Comparison of ENCODE assay signal across 8 cellular contexts in the genomic region with DNA sequence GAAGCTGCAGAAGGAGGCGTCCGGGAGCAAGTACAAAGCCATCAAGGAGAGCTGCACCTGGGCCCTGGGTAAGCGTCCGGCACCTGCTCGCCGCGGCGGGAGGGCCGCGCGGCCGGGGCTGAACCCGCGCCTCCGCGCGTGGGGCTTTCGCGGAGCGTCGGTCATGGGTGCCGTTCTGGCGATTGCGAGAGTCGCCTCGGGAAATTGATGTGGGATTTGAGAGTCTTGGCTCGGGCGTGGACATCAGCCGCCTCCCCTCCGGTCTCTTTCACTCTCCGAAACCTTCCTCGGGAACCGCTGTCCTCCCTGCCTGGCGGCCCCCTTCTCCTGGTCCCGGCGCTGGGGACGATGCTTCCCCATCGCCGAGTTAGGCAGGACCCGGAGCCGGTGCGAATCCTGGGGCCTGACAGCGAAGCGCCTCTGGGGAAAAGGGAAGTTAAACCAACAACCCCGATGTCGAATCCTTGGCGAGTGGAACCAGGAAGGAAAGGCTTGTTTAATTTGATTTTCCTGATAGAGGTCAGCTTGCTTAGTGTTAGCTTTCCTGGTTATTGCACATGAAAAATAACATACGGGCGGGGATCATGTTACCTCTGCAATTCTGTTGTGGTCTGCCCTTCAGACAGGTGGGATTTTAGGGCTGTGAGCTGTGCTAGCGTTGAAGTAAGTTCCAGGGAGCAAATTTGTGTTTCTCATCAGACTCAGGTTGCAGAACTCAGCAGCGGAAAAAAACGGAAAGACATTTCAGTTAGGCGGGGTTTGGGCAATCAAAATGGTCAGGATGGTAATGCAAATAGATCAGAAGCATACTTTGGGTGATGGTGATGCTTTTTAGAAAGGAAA. TPM values are rescaled to one million over a fixed set of nuclear protein-coding genes. Genes with fewer than 3 reads are reported as not detected.
A peak's percentile ranks its signal among the peaks of the same experiment; 100 is the strongest.
DNase-seq lines count a peak whose midpoint lies in the region; ATAC-seq and TF ChIP-seq lines count a peak whose summit lies in the region.

No MANE protein-coding gene starts in this region.

- H3K27ac Mint-ChIP-seq in endodermal cell = no peak overlapping the region

- H3K4me1 ChIP-seq in SJCRH30 = peaks cover 15% of the 10 kb centered on the region; the same call in 1 of the 2 replicates
- H3K4me1 ChIP-seq in endodermal cell (ENCODE audit: control insufficient read depth, insufficient read depth, low read length) = no peaks in the 10 kb centered on the region
- peaks cover 17% of the 10 kb centered on the region for H3K4me1 ChIP-seq in mononuclear cell (ENCODE audit: insufficient read depth, low read length)
- peaks cover 19% of the 10 kb centered on the region for H3K4me1 ChIP-seq in upper lobe of right lung

- peak; percentile 27 for ATAC-seq in GM18505 (IDR thresholded peaks at IDR 0.05; ENCODE audit: unreplicated experiment)
- ATAC-seq in HG03280 (IDR thresholded peaks at IDR 0.05; ENCODE audit: unreplicated experiment) = peak; percentile 20
- peak; percentile 53 for ATAC-seq in upper lobe of right lung

- H3K9me3 Mint-ChIP-seq in endodermal cell = no peaks in the 10 kb centered on the region

- intact Hi-C loops in upper lobe of right lung (cut with DNase I) = no loop called here

- no peaks in the 10 kb centered on the region for H3K9me3 ChIP-seq in SJCRH30 (replicated peaks)
- no peaks in the 10 kb centered on the region for H3K9me3 ChIP-seq in endodermal cell (ENCODE audit: control insufficient read depth, low read length)
- no peaks in the 10 kb centered on the region for H3K9me3 ChIP-seq in mononuclear cell (ENCODE audit: low read depth, low read length)
- no peaks in the 10 kb centered on the region for H3K9me3 ChIP-seq in upper lobe of right lung

- TF ChIP-seq CTCF in endodermal cell (conservative IDR thresholded peaks at IDR 0.05) (no peak), upper lobe of right lung (IDR thresholded peaks at IDR 0.05) (no peak)

- H3K36me3 ChIP-seq in SJCRH30 (no peaks in the 10 kb centered on the region), endodermal cell (ENCODE audit: control insufficient read depth, insufficient read depth, low read length) (no peaks in the 10 kb centered on the region), upper lobe of right lung (no peaks in the 10 kb centered on the region)

- H3K9ac ChIP-seq in endodermal cell (ENCODE audit: extremely low read depth, low read length, poor library complexity, severe bottlenecking) = peak overlapping the region; percentile 67

- H3K36me3 Mint-ChIP-seq in endodermal cell (ENCODE audit: low read depth) = no peaks in the 10 kb centered on the region

- H3K4me1 Mint-ChIP-seq in endodermal cell = peaks cover 18% of the 10 kb centered on the region

- DNase-seq in 8988T (peak; percentile 51), SJCRH30 (peak; percentile 53 to 69), endodermal cell (peak; percentile 73), upper lobe of right lung (peak; percentile 66), erythroblast (lab: John Stamatoyannopoulos, UW) (no peak)

- H3K4me3 ChIP-seq in SJCRH30 (peak overlapping the region; percentile 78), endodermal cell (ENCODE audit: low read length) (peak overlapping the region; percentile 96), mononuclear cell (ENCODE audit: low read length) (peak overlapping the region; percentile 28), upper lobe of right lung (peak overlapping the region; percentile 68)

- H3K4me3 Mint-ChIP-seq in endodermal cell = peak overlapping the region; percentile 61

- H3K27ac ChIP-seq in SJCRH30 (peak overlapping the region; percentile 14; the same call in 1 of the 2 replicates), endodermal cell (ENCODE audit: low read depth, low read length) (no peak overlapping the region), upper lobe of right lung (peak overlapping the region; percentile 78)

- no peak for TF ChIP-seq POLR2A in GM18505 (IDR thresholded peaks at IDR 0.05; ENCODE audit: borderline replicate concordance, extremely low read depth, insufficient read depth, insufficient read length)
- TF ChIP-seq POLR2A in erythroblast (IDR thresholded peaks at IDR 0.05; ENCODE audit: low read length) = no peak

- H3K27me3 Mint-ChIP-seq in endodermal cell (ENCODE audit: insufficient read depth) = peaks cover 32% of the 10 kb centered on the region

- 2 to 6% methylated on average over 24 to 53 of the region's 53 CpGs for WGBS in endodermal cell (ENCODE audit: insufficient coverage in 1 of 2, insufficient read length in 1 of 2), 2 experiments

- H3K27me3 ChIP-seq in SJCRH30 = no peaks in the 10 kb centered on the region
- H3K27me3 ChIP-seq in endodermal cell (ENCODE audit: control insufficient read depth, insufficient read depth, low read length, poor library complexity, severe bottlenecking) = peaks cover 16% of the 10 kb centered on the region
- H3K27me3 ChIP-seq in mononuclear cell (ENCODE audit: insufficient read depth, low read length) = peaks cover 66% of the 10 kb centered on the region
- H3K27me3 ChIP-seq in upper lobe of right lung = peaks cover 16% of the 10 kb centered on the region

RNA-seq across cellular contexts. Expression of gene ARFGEF3, which starts 0.6 kb away (rescaled TPM):
- 8.8 and 9.3 TPM in 2 replicates for total RNA-seq in SJCRH30 (2014; rRNA removed; shearing (Covaris generic))
- 10 to 100 TPM; 10.9 to 14.3 TPM for total RNA-seq in endodermal cell
- polyA plus RNA-seq in endodermal cell (2013, experiment 1 of 2) = 1.6 TPM
- polyA plus RNA-seq in endodermal cell (2013, experiment 2 of 2) = 1.7 TPM
- under 0.01 TPM for total RNA-seq in mononuclear cell
- 27.2 TPM for total RNA-seq in upper lobe of right lung

RNA-seq across cellular contexts. Expression of gene PERP, which starts 55.1 kb away (rescaled TPM):
- total RNA-seq in SJCRH30 (2014; rRNA removed; shearing (Covaris generic)) = 5.4 and 5.7 TPM in 2 replicates
- 100 to 1,000 TPM in 1 of 2 donors, 10 to 100 TPM in 1; 85.4 to 120 TPM for total RNA-seq in endodermal cell
- polyA plus RNA-seq in endodermal cell (2013, experiment 1 of 2) = 32.2 TPM
- 33.7 TPM for polyA plus RNA-seq in endodermal cell (2013, experiment 2 of 2)
- 0.73 TPM for total RNA-seq in mononuclear cell
- total RNA-seq in upper lobe of right lung = 33.2 TPM

RNA-seq across cellular contexts. Expression of gene PBOV1, which starts 56.0 kb away (rescaled TPM):
- total RNA-seq in SJCRH30 (2014; rRNA removed; shearing (Covaris generic)) = not detected in 2 replicates
- total RNA-seq in endodermal cell (not detected), mononuclear cell (not detected), upper lobe of right lung (not detected)
- not detected for polyA plus RNA-seq in endodermal cell (2013, experiment 1 of 2)
- polyA plus RNA-seq in endodermal cell (2013, experiment 2 of 2) = not detected

Comparison
In these comparisons a context has a peak if more than half of its experiments do, and no peak if none do; other contexts are left out.
1. DNase-seq: peak in 8988T (single experiment), SJCRH30 (2 of 2), endodermal cell (single experiment) and upper lobe of right lung (single experiment); none in erythroblast (0 of 2).
2. H3K4me3 ChIP-seq: peak in every context shown above with its lines; median percentile 96 in endodermal cell; 78 in SJCRH30; 68 in upper lobe of right lung; 28 in mononuclear cell.
3. Peak in every context shown above with its lines, with median percentiles within 50 percentile points of each other: ATAC-seq.